1 cellular context compared by ENCODE assay signal in the genomic region with DNA sequence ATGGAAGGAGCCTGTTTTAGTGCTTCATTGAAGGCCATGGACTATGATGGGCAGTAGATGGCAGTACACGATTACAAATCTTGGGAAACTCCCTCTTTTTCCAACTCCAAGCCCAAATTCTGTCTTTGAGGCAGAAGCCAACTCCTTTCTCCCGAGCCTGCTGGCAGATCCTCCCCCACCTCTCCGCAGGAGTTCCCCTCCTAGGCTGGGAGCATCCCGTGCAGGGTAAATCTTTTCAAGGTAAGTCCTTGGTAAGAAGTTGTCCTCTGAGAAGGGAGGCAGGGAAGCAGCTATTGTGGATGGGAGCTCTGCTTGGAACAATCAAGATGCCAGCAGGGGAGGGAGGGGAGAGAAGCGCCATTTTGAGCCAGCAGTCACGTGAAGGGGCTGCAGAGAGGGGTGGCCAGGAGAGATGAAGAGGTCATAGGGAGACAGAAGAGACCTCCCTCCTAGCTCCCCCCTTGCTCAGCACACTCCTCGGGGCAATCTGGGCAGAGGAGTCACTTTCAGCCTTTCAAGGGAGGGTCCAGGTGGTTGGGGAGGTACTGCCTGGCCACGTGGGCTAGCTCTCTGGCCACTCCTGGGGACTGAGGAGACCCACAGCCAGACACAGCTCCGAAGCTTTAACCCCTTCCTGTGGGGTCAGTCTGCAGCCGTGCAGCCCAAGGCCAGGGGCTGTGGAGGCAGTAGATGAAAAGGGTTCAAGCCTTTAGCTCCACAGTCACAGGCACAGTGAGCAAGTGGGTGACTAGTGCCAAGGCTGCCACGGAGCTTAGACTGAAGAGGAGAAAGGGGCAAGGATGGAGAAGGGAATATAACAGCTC.
TF ChIP-seq lines count a peak whose summit lies in the region.

No MANE protein-coding gene starts in this region.

TF ChIP-seq in HepG2, 621 proteins besides CTCF, POLR2A, EP300 and RAD21 (continued from another document and continues in another):
- TF ChIP-seq, protein P1, sequence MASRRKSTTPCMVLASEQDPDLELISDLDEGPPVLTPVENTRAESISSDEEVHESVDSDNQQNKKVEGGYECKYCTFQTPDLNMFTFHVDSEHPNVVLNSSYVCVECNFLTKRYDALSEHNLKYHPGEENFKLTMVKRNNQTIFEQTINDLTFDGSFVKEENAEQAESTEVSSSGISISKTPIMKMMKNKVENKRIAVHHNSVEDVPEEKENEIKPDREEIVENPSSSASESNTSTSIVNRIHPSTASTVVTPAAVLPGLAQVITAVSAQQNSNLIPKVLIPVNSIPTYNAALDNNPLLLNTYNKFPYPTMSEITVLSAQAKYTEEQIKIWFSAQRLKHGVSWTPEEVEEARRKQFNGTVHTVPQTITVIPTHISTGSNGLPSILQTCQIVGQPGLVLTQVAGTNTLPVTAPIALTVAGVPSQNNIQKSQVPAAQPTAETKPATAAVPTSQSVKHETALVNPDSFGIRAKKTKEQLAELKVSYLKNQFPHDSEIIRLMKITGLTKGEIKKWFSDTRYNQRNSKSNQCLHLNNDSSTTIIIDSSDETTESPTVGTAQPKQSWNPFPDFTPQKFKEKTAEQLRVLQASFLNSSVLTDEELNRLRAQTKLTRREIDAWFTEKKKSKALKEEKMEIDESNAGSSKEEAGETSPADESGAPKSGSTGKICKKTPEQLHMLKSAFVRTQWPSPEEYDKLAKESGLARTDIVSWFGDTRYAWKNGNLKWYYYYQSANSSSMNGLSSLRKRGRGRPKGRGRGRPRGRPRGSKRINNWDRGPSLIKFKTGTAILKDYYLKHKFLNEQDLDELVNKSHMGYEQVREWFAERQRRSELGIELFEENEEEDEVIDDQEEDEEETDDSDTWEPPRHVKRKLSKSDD (CRISPR knock-in tag; IDR thresholded peaks at IDR 0.05; ENCODE audit: low read depth): 0 out of 2 replicates have a peak, but pooled peaks have one; percentile 31
- TF ChIP-seq, protein P2, sequence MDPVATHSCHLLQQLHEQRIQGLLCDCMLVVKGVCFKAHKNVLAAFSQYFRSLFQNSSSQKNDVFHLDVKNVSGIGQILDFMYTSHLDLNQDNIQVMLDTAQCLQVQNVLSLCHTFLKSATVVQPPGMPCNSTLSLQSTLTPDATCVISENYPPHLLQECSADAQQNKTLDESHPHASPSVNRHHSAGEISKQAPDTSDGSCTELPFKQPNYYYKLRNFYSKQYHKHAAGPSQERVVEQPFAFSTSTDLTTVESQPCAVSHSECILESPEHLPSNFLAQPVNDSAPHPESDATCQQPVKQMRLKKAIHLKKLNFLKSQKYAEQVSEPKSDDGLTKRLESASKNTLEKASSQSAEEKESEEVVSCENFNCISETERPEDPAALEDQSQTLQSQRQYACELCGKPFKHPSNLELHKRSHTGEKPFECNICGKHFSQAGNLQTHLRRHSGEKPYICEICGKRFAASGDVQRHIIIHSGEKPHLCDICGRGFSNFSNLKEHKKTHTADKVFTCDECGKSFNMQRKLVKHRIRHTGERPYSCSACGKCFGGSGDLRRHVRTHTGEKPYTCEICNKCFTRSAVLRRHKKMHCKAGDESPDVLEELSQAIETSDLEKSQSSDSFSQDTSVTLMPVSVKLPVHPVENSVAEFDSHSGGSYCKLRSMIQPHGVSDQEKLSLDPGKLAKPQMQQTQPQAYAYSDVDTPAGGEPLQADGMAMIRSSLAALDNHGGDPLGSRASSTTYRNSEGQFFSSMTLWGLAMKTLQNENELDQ (CRISPR knock-in tag; IDR thresholded peaks at IDR 0.05; ENCODE audit: borderline replicate concordance): no peak
- TF ChIP-seq, protein P3, sequence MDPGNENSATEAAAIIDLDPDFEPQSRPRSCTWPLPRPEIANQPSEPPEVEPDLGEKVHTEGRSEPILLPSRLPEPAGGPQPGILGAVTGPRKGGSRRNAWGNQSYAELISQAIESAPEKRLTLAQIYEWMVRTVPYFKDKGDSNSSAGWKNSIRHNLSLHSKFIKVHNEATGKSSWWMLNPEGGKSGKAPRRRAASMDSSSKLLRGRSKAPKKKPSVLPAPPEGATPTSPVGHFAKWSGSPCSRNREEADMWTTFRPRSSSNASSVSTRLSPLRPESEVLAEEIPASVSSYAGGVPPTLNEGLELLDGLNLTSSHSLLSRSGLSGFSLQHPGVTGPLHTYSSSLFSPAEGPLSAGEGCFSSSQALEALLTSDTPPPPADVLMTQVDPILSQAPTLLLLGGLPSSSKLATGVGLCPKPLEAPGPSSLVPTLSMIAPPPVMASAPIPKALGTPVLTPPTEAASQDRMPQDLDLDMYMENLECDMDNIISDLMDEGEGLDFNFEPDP (CRISPR knock-in tag; conservative IDR thresholded peaks at IDR 0.05): 0 out of 2 replicates have a peak, but pooled peaks have one; percentile 51
- TF ChIP-seq PITX1 (CRISPR knock-in tag; IDR thresholded peaks at IDR 0.05) (0 out of 2 replicates have a peak, but pooled peaks have one; percentile 41), POLR2AphosphoS2 (IDR thresholded peaks at IDR 0.05; ENCODE audit: low read depth, low read length) (no peak), MYC (CRISPR knock-in tag; IDR thresholded peaks at IDR 0.05; ENCODE audit: borderline replicate concordance) (peak; percentile 83; the same call in 1 of the 2 replicates), SALL2 (CRISPR knock-in tag; IDR thresholded peaks at IDR 0.05) (peak; percentile 66; the same call in 1 of the 2 replicates), ZNF619 (CRISPR knock-in tag; IDR thresholded peaks at IDR 0.05) (peak; percentile 76), DR1 (CRISPR knock-in tag; IDR thresholded peaks at IDR 0.05) (peak; percentile 25; the same call in 1 of the 2 replicates), GTF2F1 (IDR thresholded peaks at IDR 0.05; ENCODE audit: low read length) (no peak), ZNF792 (CRISPR knock-in tag; IDR thresholded peaks at IDR 0.05) (no peak), ZNF781 (CRISPR knock-in tag; IDR thresholded peaks at IDR 0.05; ENCODE audit: borderline replicate concordance, not compliant biosample characterization) (peak; percentile 45), LCORL (IDR thresholded peaks at IDR 0.05) (peak; percentile 46; the same call in 1 of the 2 replicates), LCORL (CRISPR knock-in tag; IDR thresholded peaks at IDR 0.05) (peak; percentile 53; the same call in 1 of the 2 replicates), ZNF652 (CRISPR knock-in tag; IDR thresholded peaks at IDR 0.05; ENCODE audit: borderline replicate concordance, low read depth) (peak; percentile 96), SAP130 (CRISPR knock-in tag; IDR thresholded peaks at IDR 0.05; ENCODE audit: low read depth) (peak; percentile 58), HIVEP1 (CRISPR knock-in tag; IDR thresholded peaks at IDR 0.05) (no peak), ZNF616 (CRISPR knock-in tag; IDR thresholded peaks at IDR 0.05; ENCODE audit: low read depth) (no peak), POLR2AphosphoS5 (IDR thresholded peaks at IDR 0.05; ENCODE audit: low read depth, low read length) (peak; percentile 59), KAT7 (CRISPR knock-in tag; IDR thresholded peaks at IDR 0.05; ENCODE audit: borderline replicate concordance) (0 out of 2 replicates have a peak, but pooled peaks have one; percentile 9), KAT8 (CRISPR knock-in tag; IDR thresholded peaks at IDR 0.05) (peak; percentile 65; the same call in 1 of the 2 replicates)
- TF ChIP-seq, protein P4, sequence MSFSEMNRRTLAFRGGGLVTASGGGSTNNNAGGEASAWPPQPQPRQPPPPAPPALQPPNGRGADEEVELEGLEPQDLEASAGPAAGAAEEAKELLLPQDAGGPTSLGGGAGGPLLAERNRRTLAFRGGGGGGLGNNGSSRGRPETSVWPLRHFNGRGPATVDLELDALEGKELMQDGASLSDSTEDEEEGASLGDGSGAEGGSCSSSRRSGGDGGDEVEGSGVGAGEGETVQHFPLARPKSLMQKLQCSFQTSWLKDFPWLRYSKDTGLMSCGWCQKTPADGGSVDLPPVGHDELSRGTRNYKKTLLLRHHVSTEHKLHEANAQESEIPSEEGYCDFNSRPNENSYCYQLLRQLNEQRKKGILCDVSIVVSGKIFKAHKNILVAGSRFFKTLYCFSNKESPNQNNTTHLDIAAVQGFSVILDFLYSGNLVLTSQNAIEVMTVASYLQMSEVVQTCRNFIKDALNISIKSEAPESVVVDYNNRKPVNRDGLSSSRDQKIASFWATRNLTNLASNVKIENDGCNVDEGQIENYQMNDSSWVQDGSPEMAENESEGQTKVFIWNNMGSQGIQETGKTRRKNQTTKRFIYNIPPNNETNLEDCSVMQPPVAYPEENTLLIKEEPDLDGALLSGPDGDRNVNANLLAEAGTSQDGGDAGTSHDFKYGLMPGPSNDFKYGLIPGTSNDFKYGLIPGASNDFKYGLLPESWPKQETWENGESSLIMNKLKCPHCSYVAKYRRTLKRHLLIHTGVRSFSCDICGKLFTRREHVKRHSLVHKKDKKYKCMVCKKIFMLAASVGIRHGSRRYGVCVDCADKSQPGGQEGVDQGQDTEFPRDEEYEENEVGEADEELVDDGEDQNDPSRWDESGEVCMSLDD (CRISPR knock-in tag; IDR thresholded peaks at IDR 0.05; ENCODE audit: borderline replicate concordance): no peak
- TF ChIP-seq, protein P5, sequence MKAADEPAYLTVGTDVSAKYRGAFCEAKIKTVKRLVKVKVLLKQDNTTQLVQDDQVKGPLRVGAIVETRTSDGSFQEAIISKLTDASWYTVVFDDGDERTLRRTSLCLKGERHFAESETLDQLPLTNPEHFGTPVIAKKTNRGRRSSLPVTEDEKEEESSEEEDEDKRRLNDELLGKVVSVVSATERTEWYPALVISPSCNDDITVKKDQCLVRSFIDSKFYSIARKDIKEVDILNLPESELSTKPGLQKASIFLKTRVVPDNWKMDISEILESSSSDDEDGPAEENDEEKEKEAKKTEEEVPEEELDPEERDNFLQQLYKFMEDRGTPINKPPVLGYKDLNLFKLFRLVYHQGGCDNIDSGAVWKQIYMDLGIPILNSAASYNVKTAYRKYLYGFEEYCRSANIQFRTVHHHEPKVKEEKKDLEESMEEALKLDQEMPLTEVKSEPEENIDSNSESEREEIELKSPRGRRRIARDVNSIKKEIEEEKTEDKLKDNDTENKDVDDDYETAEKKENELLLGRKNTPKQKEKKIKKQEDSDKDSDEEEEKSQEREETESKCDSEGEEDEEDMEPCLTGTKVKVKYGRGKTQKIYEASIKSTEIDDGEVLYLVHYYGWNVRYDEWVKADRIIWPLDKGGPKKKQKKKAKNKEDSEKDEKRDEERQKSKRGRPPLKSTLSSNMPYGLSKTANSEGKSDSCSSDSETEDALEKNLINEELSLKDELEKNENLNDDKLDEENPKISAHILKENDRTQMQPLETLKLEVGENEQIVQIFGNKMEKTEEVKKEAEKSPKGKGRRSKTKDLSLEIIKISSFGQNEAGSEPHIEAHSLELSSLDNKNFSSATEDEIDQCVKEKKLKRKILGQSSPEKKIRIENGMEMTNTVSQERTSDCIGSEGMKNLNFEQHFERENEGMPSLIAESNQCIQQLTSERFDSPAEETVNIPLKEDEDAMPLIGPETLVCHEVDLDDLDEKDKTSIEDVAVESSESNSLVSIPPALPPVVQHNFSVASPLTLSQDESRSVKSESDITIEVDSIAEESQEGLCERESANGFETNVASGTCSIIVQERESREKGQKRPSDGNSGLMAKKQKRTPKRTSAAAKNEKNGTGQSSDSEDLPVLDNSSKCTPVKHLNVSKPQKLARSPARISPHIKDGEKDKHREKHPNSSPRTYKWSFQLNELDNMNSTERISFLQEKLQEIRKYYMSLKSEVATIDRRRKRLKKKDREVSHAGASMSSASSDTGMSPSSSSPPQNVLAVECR (CRISPR knock-in tag; IDR thresholded peaks at IDR 0.05; ENCODE audit: borderline replicate concordance): peak; percentile 58; the same call in 1 of the 2 replicates
- TF ChIP-seq, protein P6, sequence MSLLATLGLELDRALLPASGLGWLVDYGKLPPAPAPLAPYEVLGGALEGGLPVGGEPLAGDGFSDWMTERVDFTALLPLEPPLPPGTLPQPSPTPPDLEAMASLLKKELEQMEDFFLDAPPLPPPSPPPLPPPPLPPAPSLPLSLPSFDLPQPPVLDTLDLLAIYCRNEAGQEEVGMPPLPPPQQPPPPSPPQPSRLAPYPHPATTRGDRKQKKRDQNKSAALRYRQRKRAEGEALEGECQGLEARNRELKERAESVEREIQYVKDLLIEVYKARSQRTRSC (CRISPR knock-in tag; IDR thresholded peaks at IDR 0.05; ENCODE audit: low read depth): no peak
- TF ChIP-seq, protein P7, sequence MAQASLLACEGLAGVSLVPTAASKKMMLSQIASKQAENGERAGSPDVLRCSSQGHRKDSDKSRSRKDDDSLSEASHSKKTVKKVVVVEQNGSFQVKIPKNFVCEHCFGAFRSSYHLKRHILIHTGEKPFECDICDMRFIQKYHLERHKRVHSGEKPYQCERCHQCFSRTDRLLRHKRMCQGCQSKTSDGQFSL (CRISPR knock-in tag; IDR thresholded peaks at IDR 0.05): 0 out of 2 replicates have a peak, but pooled peaks have one; percentile 57
- TF ChIP-seq, protein P8, sequence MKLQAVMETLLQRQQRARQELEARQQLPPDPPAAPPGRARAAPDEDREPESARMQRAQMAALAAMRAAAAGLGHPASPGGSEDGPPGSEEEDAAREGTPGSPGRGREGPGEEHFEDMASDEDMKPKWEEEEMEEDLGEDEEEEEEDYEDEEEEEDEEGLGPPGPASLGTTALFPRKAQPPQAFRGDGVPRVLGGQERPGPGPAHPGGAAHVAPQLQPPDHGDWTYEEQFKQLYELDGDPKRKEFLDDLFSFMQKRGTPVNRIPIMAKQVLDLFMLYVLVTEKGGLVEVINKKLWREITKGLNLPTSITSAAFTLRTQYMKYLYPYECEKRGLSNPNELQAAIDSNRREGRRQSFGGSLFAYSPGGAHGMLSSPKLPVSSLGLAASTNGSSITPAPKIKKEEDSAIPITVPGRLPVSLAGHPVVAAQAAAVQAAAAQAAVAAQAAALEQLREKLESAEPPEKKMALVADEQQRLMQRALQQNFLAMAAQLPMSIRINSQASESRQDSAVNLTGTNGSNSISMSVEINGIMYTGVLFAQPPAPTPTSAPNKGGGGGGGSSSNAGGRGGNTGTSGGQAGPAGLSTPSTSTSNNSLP (IDR thresholded peaks at IDR 0.05; ENCODE audit: low read depth, low read length): peak; percentile 14; the same call in 1 of the 2 replicates
- TF ChIP-seq, protein P9, sequence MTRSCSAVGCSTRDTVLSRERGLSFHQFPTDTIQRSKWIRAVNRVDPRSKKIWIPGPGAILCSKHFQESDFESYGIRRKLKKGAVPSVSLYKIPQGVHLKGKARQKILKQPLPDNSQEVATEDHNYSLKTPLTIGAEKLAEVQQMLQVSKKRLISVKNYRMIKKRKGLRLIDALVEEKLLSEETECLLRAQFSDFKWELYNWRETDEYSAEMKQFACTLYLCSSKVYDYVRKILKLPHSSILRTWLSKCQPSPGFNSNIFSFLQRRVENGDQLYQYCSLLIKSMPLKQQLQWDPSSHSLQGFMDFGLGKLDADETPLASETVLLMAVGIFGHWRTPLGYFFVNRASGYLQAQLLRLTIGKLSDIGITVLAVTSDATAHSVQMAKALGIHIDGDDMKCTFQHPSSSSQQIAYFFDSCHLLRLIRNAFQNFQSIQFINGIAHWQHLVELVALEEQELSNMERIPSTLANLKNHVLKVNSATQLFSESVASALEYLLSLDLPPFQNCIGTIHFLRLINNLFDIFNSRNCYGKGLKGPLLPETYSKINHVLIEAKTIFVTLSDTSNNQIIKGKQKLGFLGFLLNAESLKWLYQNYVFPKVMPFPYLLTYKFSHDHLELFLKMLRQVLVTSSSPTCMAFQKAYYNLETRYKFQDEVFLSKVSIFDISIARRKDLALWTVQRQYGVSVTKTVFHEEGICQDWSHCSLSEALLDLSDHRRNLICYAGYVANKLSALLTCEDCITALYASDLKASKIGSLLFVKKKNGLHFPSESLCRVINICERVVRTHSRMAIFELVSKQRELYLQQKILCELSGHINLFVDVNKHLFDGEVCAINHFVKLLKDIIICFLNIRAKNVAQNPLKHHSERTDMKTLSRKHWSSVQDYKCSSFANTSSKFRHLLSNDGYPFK (CRISPR knock-in tag; IDR thresholded peaks at IDR 0.05; ENCODE audit: borderline replicate concordance): peak; percentile 60; the same call in 1 of the 2 replicates
